Comparison of ENCODE assay signal across 17 cellular contexts in genomic region chr2:38371235-38371634, GRCh38. TPM values are rescaled to one million over a fixed set of nuclear protein-coding genes. Genes with fewer than 3 reads are reported as not detected.
DNase-seq lines count a peak whose midpoint lies in the region; ATAC-seq, FAIRE-seq and TF ChIP-seq lines count a peak whose summit lies in the region.
"Had no signal": no experiment of that assay in that cellular context is flagged by ENCODE, and none has a peak within 500 bp of the region (broad histone marks: within the 10 kb centered on the region; RNA-seq: fewer than 3 reads in every experiment).

No MANE protein-coding gene starts in this region.

- FAIRE-seq in K562 (lab: Jason Lieb, UNC), result no peak
- FAIRE-seq: GM18507 had no signal

- H2AFZ ChIP-seq in Karpas-422 (ENCODE audit: low read length) (no peak overlapping the region), K562 (ENCODE audit: low read depth, low read length) (no peak overlapping the region)
- H2AFZ ChIP-seq: GM23338 had no signal

- CTCF ChIA-PET in K562 (lab: Yijun Ruan, JAX; ENCODE audit: low intra/inter-chr PET ratio) (interaction anchor here (0.6 kb wide), 1 partner anchor 89 kb away, joined by 3 read pairs; no protein-coding TSS in a partner anchor), Calu3 (lab: Charles Lee) (interaction anchor here (0.7 kb wide), 1 partner anchor 750 kb away, joined by 5 read pairs; no protein-coding TSS in a partner anchor)

- H3K27me3 Mint-ChIP-seq in Calu3 (ENCODE audit: unreplicated experiment), result no peaks in the 10 kb centered on the region
- H3K27me3 Mint-ChIP-seq: CD8-positive, alpha-beta memory T cell; IgD-negative memory B cell had no signal

- POLR2A ChIA-PET in K562 (lab: Yijun Ruan, JAX), result no interaction called here

- peaks cover 34% of the 10 kb centered on the region for H3K4me1 Mint-ChIP-seq in Calu3 (ENCODE audit: low read depth, unreplicated experiment)

- H3K27ac ChIP-seq in Karpas-422 (ENCODE audit: low read length) (0 out of 2 replicates have a peak overlapping the region, but pooled peaks have one; percentile 17), K562 (ENCODE audit: extremely low read depth, low read depth, low read length) (no peak overlapping the region), thyroid gland (peak overlapping the region; percentile 69 to 99 (median 69)), ascending aorta (no peak overlapping the region)
- H3K27ac ChIP-seq: BLaER1 had no signal

- peaks cover 97% of the 10 kb centered on the region for H3K79me2 ChIP-seq in Karpas-422 (ENCODE audit: low read length)
- H3K79me2 ChIP-seq in K562 (ENCODE audit: control insufficient read depth, insufficient read depth, low read length), result peaks cover 98% of the 10 kb centered on the region

- H3K4me2 ChIP-seq in Karpas-422 (ENCODE audit: low read depth, low read length, poor library complexity, severe bottlenecking) (no peak overlapping the region), K562 (ENCODE audit: insufficient read depth, low read length) (no peak overlapping the region)
- H3K4me2 ChIP-seq: BLaER1, GM23338 had no signal

- H3K9ac ChIP-seq in Karpas-422 (ENCODE audit: low read length), result no peak overlapping the region
- no peak overlapping the region for H3K9ac ChIP-seq in K562 (ENCODE audit: insufficient read depth in 1 of 2, low read depth in 2 of 2, low read length in 2 of 2)
- H3K9ac ChIP-seq: BLaER1 had no signal

- H3K36me3 ChIP-seq in Karpas-422 (ENCODE audit: insufficient read depth, low read length) (peaks cover 15% of the 10 kb centered on the region), K562 (ENCODE audit: control insufficient read depth, insufficient read depth, low read length) (peaks cover 33% of the 10 kb centered on the region), thyroid gland (no peaks in the 10 kb centered on the region), ascending aorta (no peaks in the 10 kb centered on the region)

- H4K20me1 ChIP-seq in Karpas-422 (ENCODE audit: insufficient read depth, low read depth, low read length) (peaks cover 57% of the 10 kb centered on the region), K562 (replicated peaks; ENCODE audit: control insufficient read depth, insufficient read depth, low read length) (peaks cover 28% of the 10 kb centered on the region)

- H3K36me3 Mint-ChIP-seq in Calu3 (ENCODE audit: insufficient read depth, unreplicated experiment), result peaks cover 30% of the 10 kb centered on the region
- H3K36me3 Mint-ChIP-seq: IgD-negative memory B cell had no signal

- TF ChIP-seq CTCF in K562 (IDR thresholded peaks at IDR 0.05 in 2 of 3, conservative IDR thresholded peaks at IDR 0.05 in 1 of 3; ENCODE audit: insufficient read depth in 2 of 3, low read depth in 1 of 3, low read length in 3 of 3) (no peak), thyroid gland (IDR thresholded peaks at IDR 0.05) (no peak), Calu3 (IDR thresholded peaks at IDR 0.05; ENCODE audit: unreplicated experiment) (no peak), ascending aorta (IDR thresholded peaks at IDR 0.05) (no peak)

- H3K9me3 ChIP-seq in Karpas-422 (ENCODE audit: low read length), result no peaks in the 10 kb centered on the region
- H3K9me3 ChIP-seq in K562 (replicated peaks; ENCODE audit: control insufficient read depth, insufficient read depth, low read depth, low read length), result no peaks in the 10 kb centered on the region
- no peaks in the 10 kb centered on the region for H3K9me3 ChIP-seq in thyroid gland
- no peaks in the 10 kb centered on the region for H3K9me3 ChIP-seq in ascending aorta
- H3K9me3 ChIP-seq: Caco-2 had no signal

- in situ Hi-C loops in K562 (cut with MboI), result no loop called here

- TF ChIP-seq EP300 in K562 (IDR thresholded peaks at IDR 0.05; ENCODE audit: low read length), result no peak

- TF ChIP-seq RAD21 in K562 (CRISPR knock-in tag; conservative IDR thresholded peaks at IDR 0.05 in 1 of 2, IDR thresholded peaks at IDR 0.05 in 1 of 2), result no peak

- ATAC-seq in K562 (peak; percentile 4; the same call in 1 of the 3 replicates), HG03520 (IDR thresholded peaks at IDR 0.05; ENCODE audit: unreplicated experiment) (no peak)

- H3K27ac Mint-ChIP-seq in Calu3 (ENCODE audit: unreplicated experiment), result no peak overlapping the region
- H3K27ac Mint-ChIP-seq: GM23338, IgD-negative memory B cell had no signal

- no peaks in the 10 kb centered on the region for H3K9me2 ChIP-seq in Karpas-422 (replicated peaks; ENCODE audit: insufficient read depth, low read length)

- WGBS in K562 (ENCODE audit: insufficient coverage, low coverage, missing lambda C conversion rate), result 37% methylated on average over 4 of the region's 5 CpGs
- WGBS in thyroid gland, 2 donors, result 20 to 43% methylated on average over 5 of the region's 5 CpGs

- no peaks in the 10 kb centered on the region for H3K9me3 Mint-ChIP-seq in Calu3 (ENCODE audit: low read depth, unreplicated experiment)
- H3K9me3 Mint-ChIP-seq: CD8-positive, alpha-beta memory T cell; GM23338; IgD-negative memory B cell had no signal

- DNase-seq in Karpas-422 (no peak), K562 (ENCODE audit: extremely low read depth in 1 of 4, low spot score in 3 of 4) (no peak), kidney tubule cell (ENCODE audit: low spot score) (peak; percentile 71), thyroid gland (peak; percentile 69 to 76), Calu3 (no peak), ascending aorta (ENCODE audit: low spot score in 2 of 2) (no peak)
- DNase-seq: 8988T; AML-193; Caco-2; CD8-positive, alpha-beta memory T cell; DMS 273 treated with DMSO at 0.1 percent for 48 hours; H7 had no signal

- TF ChIP-seq POLR2A in K562 (conservative IDR thresholded peaks at IDR 0.05) (no peak), thyroid gland (IDR thresholded peaks at IDR 0.05) (no peak)

- no peak overlapping the region for H3K4me3 Mint-ChIP-seq in Calu3 (ENCODE audit: low read depth, unreplicated experiment)
- H3K4me3 Mint-ChIP-seq: GM23338 had no signal

- H3K4me1 ChIP-seq in Karpas-422 (ENCODE audit: low read length), result peaks cover 42% of the 10 kb centered on the region
- H3K4me1 ChIP-seq in K562 (replicated peaks in 1 of 2; ENCODE audit: control insufficient read depth in 2 of 2, insufficient read depth in 2 of 2, low read length in 2 of 2), result peaks cover 8 to 38% of the 10 kb centered on the region in 2 experiments
- H3K4me1 ChIP-seq in thyroid gland, result peaks cover 42 to 53% of the 10 kb centered on the region in 2 donors
- H3K4me1 ChIP-seq in ascending aorta, result peaks cover 0 to 26% of the 10 kb centered on the region in 2 donors

- BruUV-seq in K562 (replicated peaks; lab: Mats Ljungman, UMichigan) (no TSS peak), Calu3 (replicated peaks; lab: Mats Ljungman, UMichigan) (no TSS peak)

- intact Hi-C loops in K562 (cut with micrococcal nuclease) (no loop called here), thyroid gland (cut with DNase I) (loop anchor here (10.0 kb wide), 1 partner anchor 94 kb away; no protein-coding TSS in a partner anchor), Calu3 (cut with micrococcal nuclease; ENCODE audit: unreplicated experiment) (no loop called here), ascending aorta (cut with DNase I) (no loop called here)

- no peaks in the 10 kb centered on the region for H3K27me3 ChIP-seq in Karpas-422 (ENCODE audit: low read length)
- no peaks in the 10 kb centered on the region for H3K27me3 ChIP-seq in K562 (ENCODE audit: control insufficient read depth in 2 of 2, insufficient read depth in 2 of 2, low read length in 2 of 2)
- no peaks in the 10 kb centered on the region for H3K27me3 ChIP-seq in thyroid gland
- no peaks in the 10 kb centered on the region for H3K27me3 ChIP-seq in ascending aorta
- H3K27me3 ChIP-seq: BLaER1 had no signal

- H3K4me3 ChIP-seq in Karpas-422 (ENCODE audit: low read length) (no peak overlapping the region), K562 (no peak overlapping the region), thyroid gland (replicated peaks in 1 of 3) (no peak overlapping the region), ascending aorta (no peak overlapping the region)
- H3K4me3 ChIP-seq: BLaER1, GM23338 had no signal

- H3K9me1 ChIP-seq in K562 (ENCODE audit: control insufficient read depth, insufficient read depth, low read length), result no peaks in the 10 kb centered on the region

TF ChIP-seq in K562, 482 proteins besides CTCF, POLR2A, EP300 and RAD21:
- no peak for TF ChIP-seq HDAC1 (IDR thresholded peaks at IDR 0.05)
- TF ChIP-seq ZBTB2 (IDR thresholded peaks at IDR 0.05), result no peak
- no peak for TF ChIP-seq ZNF140 (CRISPR knock-in tag; IDR thresholded peaks at IDR 0.05)

RNA-seq across cellular contexts. Expression of gene ATL2, which starts 5.8 kb away (rescaled TPM):
- total RNA-seq in Karpas-422 (2014; rRNA removed; shearing (Covaris generic); ENCODE audit: low replicate concordance), result 124 and 154 TPM in 2 replicates
- 205 and 381 TPM in 2 replicates for total RNA-seq in K562 (2011; cell fraction: chromatin; rRNA removed; ENCODE audit: low replicate concordance)
- 125 and 161 TPM in 2 replicates for total RNA-seq in K562 (2011; cell fraction: nucleolus; rRNA removed)
- total RNA-seq in K562 (2011; cell fraction: nucleoplasm; rRNA removed), result 140 and 164 TPM in 2 replicates
- total RNA-seq in K562 (2014; rRNA removed), result 73.3 and 86.1 TPM in 2 replicates
- 80.8 and 92.2 TPM in 2 replicates for total RNA-seq in K562 (2014; rRNA removed; fragmentation: Illumina TruSeq; extraction: Trizol)
- total RNA-seq in K562 (2015; rRNA removed; fragmentation: Illumina TruSeq; extraction: Trizol), result 66.2 and 70.2 TPM in 2 replicates
- total RNA-seq in K562 (2021), result 71.3 and 72.1 TPM in 2 replicates
- 57.7 and 77.0 TPM in 2 replicates for polyA plus RNA-seq in K562 (2011; rRNA removed)
- polyA plus RNA-seq in K562 (2011; cell fraction: cytosol; rRNA removed), result 49.6 and 61.3 TPM in 2 replicates
- polyA plus RNA-seq in K562 (2011; cell fraction: nucleus; rRNA removed), result 98.8 and 112 TPM in 2 replicates
- 36.9 and 41.3 TPM in 2 replicates for polyA plus RNA-seq in K562 (2012)
- polyA plus RNA-seq in K562 (2014; fragmentation: Illumina TruSeq; extraction: Trizol), result 56.8 and 60.5 TPM in 2 replicates
- 10 to 100 TPM; 12.0 to 18.3 TPM for polyA plus RNA-seq in K562 (2014; fragmentation: Nextera tagmentation; extraction: Ambion mirVana)
- polyA plus RNA-seq in K562 (2014; rRNA removed), result 63.0 and 69.3 TPM in 2 replicates
- 181 and 188 TPM in 2 replicates for polyA minus RNA-seq in K562 (2011; rRNA and poly(A)+ RNA removed)
- polyA minus RNA-seq in K562 (2011; cell fraction: cytosol; rRNA and poly(A)+ RNA removed), result 39.6 and 57.6 TPM in 2 replicates
- polyA minus RNA-seq in K562 (2011; cell fraction: nucleus; rRNA and poly(A)+ RNA removed), result 129 and 178 TPM in 2 replicates
- 100 to 1,000 TPM; 126 to 267 (median 146) TPM for total RNA-seq in thyroid gland
- 118 and 129 TPM in 2 replicates for total RNA-seq in Calu3 (2022)
- total RNA-seq in ascending aorta, result 49.1 TPM

Comparison
In these comparisons a context has a peak if more than half of its experiments do, and no peak if none do; other contexts are left out.
1. DNase-seq: peak in kidney tubule cell (single experiment) and thyroid gland (2 of 2); none in Karpas-422 (single experiment), K562 (0 of 4), Calu3 (single experiment) and ascending aorta (0 of 2).
2. H3K27ac ChIP-seq: peak in Karpas-422 (single experiment) and thyroid gland (3 of 3); none in K562 (single experiment) and ascending aorta (0 of 2).